ENCODE assay signal across 11 cellular contexts in genomic region chr12:71799105-71799504, GRCh38.
DNase-seq lines count a peak whose midpoint lies in the region; ATAC-seq, FAIRE-seq and TF ChIP-seq lines count a peak whose summit lies in the region.
"Had no signal": no experiment of that assay in that cellular context is flagged by ENCODE, and none has a peak within 500 bp of the region (broad histone marks: within the 10 kb centered on the region; RNA-seq: fewer than 3 reads in every experiment).

No MANE protein-coding gene starts in this region.

- no peaks in the 10 kb centered on the region for H3K9me3 ChIP-seq in SK-N-MC (ENCODE audit: low read depth, low read length)
- H3K9me3 ChIP-seq: tibial nerve had no signal

- no peaks in the 10 kb centered on the region for H3K36me3 ChIP-seq in SK-N-MC (ENCODE audit: insufficient read depth, low read length)
- H3K36me3 ChIP-seq: tibial nerve had no signal

- FAIRE-seq in HTR-8/SVneo (lab: Jason Lieb, UNC): no peak

- peak overlapping the region; percentile 13 for H3K9ac ChIP-seq in SK-N-MC (ENCODE audit: insufficient read length)

- DNase-seq in HPDE6-E6E7 (ENCODE audit: extremely low spot score): peak; percentile 6
- peak; percentile 60 for DNase-seq in SK-N-MC (ENCODE audit: low read depth, low spot score)
- DNase-seq in foreskin fibroblast: peak; percentile 76 to 87
- DNase-seq in stromal cell of bone marrow (ENCODE audit: low read depth): peak; percentile 55
- no peak for DNase-seq in HTR-8/SVneo (ENCODE audit: insufficient read length, low spot score)
- DNase-seq: DMS79, NCI-H1694 treated with DMSO at 0.1 percent for 48 hours, PC-9 had no signal

- H3K27ac ChIP-seq in SK-N-MC: peak overlapping the region; percentile 95
- H3K27ac ChIP-seq: PC-9, tibial nerve had no signal

- peak overlapping the region; percentile 68 for H3K4me3 ChIP-seq in SK-N-MC
- H3K4me3 ChIP-seq in foreskin fibroblast (ENCODE audit: low read depth in 1 of 2, low read length in 2 of 2): no peak overlapping the region
- H3K4me3 ChIP-seq: PC-9, tibial nerve had no signal

- TF ChIP-seq CTCF in foreskin fibroblast (IDR thresholded peaks at IDR 0.05; ENCODE audit: low read depth, low read length): no peak

- ATAC-seq in GM18502 (IDR thresholded peaks at IDR 0.05; ENCODE audit: poor library complexity, unreplicated experiment) (no peak), GM19467 (IDR thresholded peaks at IDR 0.05; ENCODE audit: unreplicated experiment) (no peak)
